In the genomic region with DNA sequence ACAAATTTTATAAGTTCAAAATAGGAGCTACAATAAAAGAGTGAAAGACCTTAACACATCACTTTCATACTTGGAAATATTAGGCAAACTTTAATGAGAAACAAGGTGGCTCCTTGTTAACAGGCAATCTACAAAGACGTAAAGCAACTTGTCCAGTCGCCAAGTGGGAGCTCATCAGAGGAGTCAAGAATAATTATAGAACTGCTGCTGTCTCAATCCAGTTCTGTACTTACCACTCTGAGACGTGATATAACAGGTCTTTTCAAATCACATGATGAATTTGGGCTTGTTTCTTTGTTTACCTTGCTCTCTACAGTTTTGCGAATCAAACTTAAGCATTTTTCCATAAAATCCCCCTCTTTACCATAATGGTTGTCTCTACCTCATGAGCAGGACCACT, we compare ENCODE assay signal across 1 cellular context.
TF ChIP-seq lines count a peak whose summit lies in the region.

No MANE protein-coding gene starts in this region.

TF ChIP-seq in endothelial cell of umbilical vein, 7 proteins besides CTCF, POLR2A, EP300 and RAD21:
- TF ChIP-seq POLR2AphosphoS5 (IDR thresholded peaks at IDR 0.05; ENCODE audit: insufficient read depth, low read depth, low read length) (no peak), EZH2 (IDR thresholded peaks at IDR 0.05; ENCODE audit: borderline replicate concordance, low read depth, low read length, severe bottlenecking) (no peak), JUN (IDR thresholded peaks at IDR 0.05; ENCODE audit: borderline replicate concordance, insufficient read depth, insufficient read length, low read depth) (no peak), FOS (IDR thresholded peaks at IDR 0.05; ENCODE audit: borderline replicate concordance, insufficient read depth, low read length) (no peak), MYC (IDR thresholded peaks at IDR 0.05; ENCODE audit: low read depth, low read length) (no peak), GATA2 (IDR thresholded peaks at IDR 0.05; ENCODE audit: insufficient read depth, insufficient read length, low read depth, low read length) (no peak)
- TF ChIP-seq, protein P1, sequence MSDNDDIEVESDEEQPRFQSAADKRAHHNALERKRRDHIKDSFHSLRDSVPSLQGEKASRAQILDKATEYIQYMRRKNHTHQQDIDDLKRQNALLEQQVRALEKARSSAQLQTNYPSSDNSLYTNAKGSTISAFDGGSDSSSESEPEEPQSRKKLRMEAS (IDR thresholded peaks at IDR 0.05; ENCODE audit: insufficient read depth, insufficient read length) = no peak
